ENCODE assay signal across 11 cellular contexts in genomic region chr12:50509009-50509663, GRCh38. TPM values are rescaled to one million over a fixed set of nuclear protein-coding genes. Genes with fewer than 3 reads are reported as not detected.
DNase-seq lines count a peak whose midpoint lies in the region; ATAC-seq and TF ChIP-seq lines count a peak whose summit lies in the region.
"Had no signal": no experiment of that assay in that cellular context is flagged by ENCODE, and none has a peak within 500 bp of the region (broad histone marks: within the 10 kb centered on the region; RNA-seq: fewer than 3 reads in every experiment).

No MANE protein-coding gene starts in this region.

- H3K36me3 ChIP-seq in left ventricle myocardium inferior = no peaks in the 10 kb centered on the region
- no peaks in the 10 kb centered on the region for H3K36me3 ChIP-seq in heart left ventricle
- no peaks in the 10 kb centered on the region for H3K36me3 ChIP-seq in hepatocyte (replicated peaks; ENCODE audit: insufficient read depth, low read depth)
- H3K36me3 ChIP-seq in tibial nerve = no peaks in the 10 kb centered on the region
- H3K36me3 ChIP-seq: BE2C, WERI-Rb-1 had no signal

- DNase-seq in left ventricle myocardium inferior (no peak), heart left ventricle (no peak), WTC11 (ENCODE audit: low spot score) (no peak), hepatocyte (ENCODE audit: low spot score) (no peak), tibial nerve (ENCODE audit: low spot score in 2 of 2) (no peak), RPMI8226 (no peak), superior temporal gyrus (ENCODE audit: extremely low spot score) (no peak)
- DNase-seq: anterior cingulate cortex, BE2C had no signal

- TF ChIP-seq EP300 in tibial nerve (IDR thresholded peaks at IDR 0.05) = no peak

- intact Hi-C loops in left ventricle myocardium inferior (cut with micrococcal nuclease) = no loop called here
- intact Hi-C loops in heart left ventricle (cut with DNase I) = loop anchor here in 7 of 10 donors (5.0 to 10.0 kb wide), 5 partner anchors 58 to 836 kb away; partner anchors contain the start of gene CELA1 (in 2 of the 7)

- peaks cover 43% of the 10 kb centered on the region for H4K20me1 ChIP-seq in hepatocyte (ENCODE audit: insufficient read depth, poor library complexity, severe bottlenecking)

- peak overlapping the region; percentile 20 for H3K4me2 ChIP-seq in hepatocyte

- H3K4me1 ChIP-seq in left ventricle myocardium inferior = peaks cover 62% of the 10 kb centered on the region
- peaks cover 15 to 73% (median 50%) of the 10 kb centered on the region in 12 donors for H3K4me1 ChIP-seq in heart left ventricle
- H3K4me1 ChIP-seq in hepatocyte (ENCODE audit: insufficient read depth) = peaks cover 43% of the 10 kb centered on the region
- peaks cover 0 to 69% (median 48%) of the 10 kb centered on the region in 4 donors for H3K4me1 ChIP-seq in tibial nerve
- H3K4me1 ChIP-seq: BE2C had no signal

- no peak overlapping the region for H2AFZ ChIP-seq in hepatocyte

- CTCF ChIA-PET in WTC11 (lab: Charles Lee) = interaction anchor here (0.6 to 3.5 kb wide), 5 partner anchors 28 to 256 kb away, joined by 3 to 17 read pairs (median 3); no protein-coding TSS in a partner anchor

- H3K4me3 Mint-ChIP-seq in WTC11 = no peak overlapping the region

- H3K27ac ChIP-seq in left ventricle myocardium inferior (replicated peaks) (peak overlapping the region; percentile 1), heart left ventricle (peak overlapping the region in 2 of 12 donors; percentile 92 to 97), hepatocyte (peak overlapping the region; percentile 57), tibial nerve (peak overlapping the region in 3 of 4 donors; percentile 94 to 99 (median 95))
- H3K27ac ChIP-seq: WERI-Rb-1 had no signal

- H3K9me2 ChIP-seq in hepatocyte (replicated peaks; ENCODE audit: insufficient read depth) = no peaks in the 10 kb centered on the region

- peaks cover 91% of the 10 kb centered on the region for H3K79me2 ChIP-seq in hepatocyte

- peak overlapping the region; percentile 85 for H3K27ac Mint-ChIP-seq in WTC11

- no peaks in the 10 kb centered on the region for H3K9me3 Mint-ChIP-seq in WTC11

- H3K9me3 ChIP-seq in left ventricle myocardium inferior (replicated peaks) (no peaks in the 10 kb centered on the region), heart left ventricle (no peaks in the 10 kb centered on the region), hepatocyte (ENCODE audit: low read depth) (no peaks in the 10 kb centered on the region), tibial nerve (no peaks in the 10 kb centered on the region)
- H3K9me3 ChIP-seq: BE2C had no signal

- TF ChIP-seq CTCF in left ventricle myocardium inferior (IDR thresholded peaks at IDR 0.05; ENCODE audit: borderline replicate concordance) (no peak), heart left ventricle (IDR thresholded peaks at IDR 0.05) (no peak), WTC11 (IDR thresholded peaks at IDR 0.05) (no peak), hepatocyte (IDR thresholded peaks at IDR 0.05; ENCODE audit: poor library complexity) (no peak), tibial nerve (IDR thresholded peaks at IDR 0.05) (no peak)

- H3K27me3 ChIP-seq in left ventricle myocardium inferior (ENCODE audit: low read depth) = no peaks in the 10 kb centered on the region
- H3K27me3 ChIP-seq in heart left ventricle = no peaks in the 10 kb centered on the region
- no peaks in the 10 kb centered on the region for H3K27me3 ChIP-seq in hepatocyte
- no peaks in the 10 kb centered on the region for H3K27me3 ChIP-seq in tibial nerve
- H3K27me3 ChIP-seq: BE2C had no signal

- TF ChIP-seq POLR2A in heart left ventricle (IDR thresholded peaks at IDR 0.05) (no peak), tibial nerve (IDR thresholded peaks at IDR 0.05) (no peak)

- ATAC-seq in heart left ventricle (no peak), WTC11 (no peak), HG03460 (IDR thresholded peaks at IDR 0.05; ENCODE audit: unreplicated experiment) (no peak)

- H3K27me3 Mint-ChIP-seq in WTC11 (ENCODE audit: low read depth) = no peaks in the 10 kb centered on the region

- H3K4me3 ChIP-seq in left ventricle myocardium inferior (no peak overlapping the region), heart left ventricle (no peak overlapping the region), hepatocyte (no peak overlapping the region), tibial nerve (no peak overlapping the region)

- H3K4me1 Mint-ChIP-seq in WTC11 = peaks cover 31% of the 10 kb centered on the region

- POLR2A ChIA-PET in WTC11 (lab: Charles Lee) = interaction anchor here (1.0 to 1.3 kb wide), 2 partner anchors 8 to 255 kb away, joined by 3 to 6 read pairs; no protein-coding TSS in a partner anchor

- 40 to 44% (median 43%) methylated on average over 7 of the region's 7 CpGs for WGBS in heart left ventricle, 4 donors
- WGBS in hepatocyte (ENCODE audit: low lambda C conversion rate, missing lambda C conversion rate) = 57% methylated on average over 7 of the region's 7 CpGs
- 46 to 51% methylated on average over 7 of the region's 7 CpGs for WGBS in tibial nerve, 2 donors

- no peaks in the 10 kb centered on the region for H3K36me3 Mint-ChIP-seq in WTC11

TF ChIP-seq in WTC11, 78 proteins besides CTCF, POLR2A, EP300 and RAD21:
- peak; percentile 42; the same call in 1 of the 2 replicates for TF ChIP-seq GABPB1 (CRISPR knock-in tag; IDR thresholded peaks at IDR 0.05)
- TF ChIP-seq KAT7 (CRISPR knock-in tag; IDR thresholded peaks at IDR 0.05; ENCODE audit: borderline replicate concordance) = no peak

RNA-seq across cellular contexts. Expression of gene DIP2B, which starts 4.4 kb away (rescaled TPM):
- total RNA-seq in left ventricle myocardium inferior = 13.2 TPM
- 10 to 100 TPM; 12.0 to 25.0 (median 17.3) TPM for total RNA-seq in heart left ventricle
- polyA plus RNA-seq in heart left ventricle = 1 to 10 TPM; 3.4 to 7.4 TPM
- 20.6 to 26.1 TPM (median 22.0 TPM) in 3 replicates for total RNA-seq in WTC11 (2021)
- 31.8 TPM in 2 replicates for total RNA-seq in hepatocyte
- 10.5 and 14.7 TPM in 2 replicates for polyA plus RNA-seq in hepatocyte
- 10 to 100 TPM; 38.6 to 59.0 (median 44.8) TPM for total RNA-seq in tibial nerve
